In genomic region chr1:27137544-27138075, GRCh38 we compare ENCODE assay signal across 1 cellular context.
TF ChIP-seq lines count a peak whose summit lies in the region.

No MANE protein-coding gene starts in this region.

TF ChIP-seq in HepG2, 621 proteins besides CTCF, POLR2A, EP300 and RAD21 (continued from another document):
- TF ChIP-seq PATZ1 (CRISPR knock-in tag; IDR thresholded peaks at IDR 0.05) = 0 out of 2 replicates have a peak, but pooled peaks have one; percentile 15
